1 cellular context compared by ENCODE assay signal in genomic region chr1:26472901-26473845, GRCh38.
TF ChIP-seq lines count a peak whose summit lies in the region.

No MANE protein-coding gene starts in this region.

TF ChIP-seq in H1, 55 proteins besides CTCF, POLR2A, EP300 and RAD21:
- TF ChIP-seq CBX8 (IDR thresholded peaks at IDR 0.05; ENCODE audit: borderline replicate concordance, low read depth, low read length) (no peak), CEBPB (IDR thresholded peaks at IDR 0.05; ENCODE audit: low read depth, low read length) (peak; percentile 36), TAF7 (optimal IDR thresholded peaks at IDR 0.05; ENCODE audit: borderline replicate concordance, low read depth, low read length) (peak; percentile 34), HDAC6 (IDR thresholded peaks at IDR 0.05; ENCODE audit: low read depth, low read length) (no peak), USF2 (IDR thresholded peaks at IDR 0.05; ENCODE audit: low read length) (peak; percentile 27; the same call in 1 of the 2 replicates), HDAC2 (IDR thresholded peaks at IDR 0.05; ENCODE audit: borderline replicate concordance in 1 of 2, low read depth in 2 of 2, low read length in 2 of 2) (peak in 1 of 2 experiments; percentile 90; a peak in 1 of 4 replicates), MAX (IDR thresholded peaks at IDR 0.05) (peak; percentile 24; the same call in 1 of the 2 replicates), BACH1 (IDR thresholded peaks at IDR 0.05; ENCODE audit: low read length) (peak; percentile 91), KDM4A (IDR thresholded peaks at IDR 0.05; ENCODE audit: low read depth, low read length, severe bottlenecking) (no peak), SAP30 (IDR thresholded peaks at IDR 0.05; ENCODE audit: insufficient read depth, insufficient replicate concordance, low read length) (peak; percentile 27), EGR1 (IDR thresholded peaks at IDR 0.05; ENCODE audit: borderline replicate concordance, low read depth, low read length) (peak; percentile 90), CHD1 (IDR thresholded peaks at IDR 0.05; ENCODE audit: low read depth, low read length) (no peak), SP1 (IDR thresholded peaks at IDR 0.05; ENCODE audit: low read depth, low read length) (peak; percentile 55; the same call in 1 of the 2 replicates), RBBP5 (IDR thresholded peaks at IDR 0.05; ENCODE audit: borderline replicate concordance, low read depth, low read length) (peak; percentile 46; the same call in 1 of the 2 replicates), E2F6 (IDR thresholded peaks at IDR 0.05) (peak; percentile 76; the same call in 1 of the 2 replicates), SIN3A (conservative IDR thresholded peaks at IDR 0.05 in 1 of 2, IDR thresholded peaks at IDR 0.05 in 1 of 2; ENCODE audit: low read depth in 1 of 2, low read length in 2 of 2) (peak; percentile 93 to 96; a peak in 3 of 4 replicates), FOSL1 (IDR thresholded peaks at IDR 0.05; ENCODE audit: insufficient read depth, low read depth, low read length) (no peak), CTBP2 (IDR thresholded peaks at IDR 0.05; ENCODE audit: borderline replicate concordance, insufficient read depth, insufficient read length, low read length) (peak; percentile 30), TCF12 (IDR thresholded peaks at IDR 0.05; ENCODE audit: low read depth, low read length) (0 out of 2 replicates have a peak, but pooled peaks have one; percentile 10), POLR2AphosphoS5 (IDR thresholded peaks at IDR 0.05; ENCODE audit: low read depth, low read length) (peak; percentile 90)
